Comparison of ENCODE assay signal across 2 cellular contexts in genomic region chr2:39119732-39120520, GRCh38.
TF ChIP-seq lines count a peak whose summit lies in the region.

No MANE protein-coding gene starts in this region.

TF ChIP-seq in HCT116, 20 proteins besides CTCF, POLR2A, EP300 and RAD21 (continued from another document):
- TF ChIP-seq, protein P1, sequence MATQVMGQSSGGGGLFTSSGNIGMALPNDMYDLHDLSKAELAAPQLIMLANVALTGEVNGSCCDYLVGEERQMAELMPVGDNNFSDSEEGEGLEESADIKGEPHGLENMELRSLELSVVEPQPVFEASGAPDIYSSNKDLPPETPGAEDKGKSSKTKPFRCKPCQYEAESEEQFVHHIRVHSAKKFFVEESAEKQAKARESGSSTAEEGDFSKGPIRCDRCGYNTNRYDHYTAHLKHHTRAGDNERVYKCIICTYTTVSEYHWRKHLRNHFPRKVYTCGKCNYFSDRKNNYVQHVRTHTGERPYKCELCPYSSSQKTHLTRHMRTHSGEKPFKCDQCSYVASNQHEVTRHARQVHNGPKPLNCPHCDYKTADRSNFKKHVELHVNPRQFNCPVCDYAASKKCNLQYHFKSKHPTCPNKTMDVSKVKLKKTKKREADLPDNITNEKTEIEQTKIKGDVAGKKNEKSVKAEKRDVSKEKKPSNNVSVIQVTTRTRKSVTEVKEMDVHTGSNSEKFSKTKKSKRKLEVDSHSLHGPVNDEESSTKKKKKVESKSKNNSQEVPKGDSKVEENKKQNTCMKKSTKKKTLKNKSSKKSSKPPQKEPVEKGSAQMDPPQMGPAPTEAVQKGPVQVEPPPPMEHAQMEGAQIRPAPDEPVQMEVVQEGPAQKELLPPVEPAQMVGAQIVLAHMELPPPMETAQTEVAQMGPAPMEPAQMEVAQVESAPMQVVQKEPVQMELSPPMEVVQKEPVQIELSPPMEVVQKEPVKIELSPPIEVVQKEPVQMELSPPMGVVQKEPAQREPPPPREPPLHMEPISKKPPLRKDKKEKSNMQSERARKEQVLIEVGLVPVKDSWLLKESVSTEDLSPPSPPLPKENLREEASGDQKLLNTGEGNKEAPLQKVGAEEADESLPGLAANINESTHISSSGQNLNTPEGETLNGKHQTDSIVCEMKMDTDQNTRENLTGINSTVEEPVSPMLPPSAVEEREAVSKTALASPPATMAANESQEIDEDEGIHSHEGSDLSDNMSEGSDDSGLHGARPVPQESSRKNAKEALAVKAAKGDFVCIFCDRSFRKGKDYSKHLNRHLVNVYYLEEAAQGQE (IDR thresholded peaks at IDR 0.05; ENCODE audit: low read depth), result no peak
- TF ChIP-seq ZBTB33 (IDR thresholded peaks at IDR 0.05; ENCODE audit: extremely low read depth, insufficient replicate concordance, low read length), result no peak
- TF ChIP-seq MAX (IDR thresholded peaks at IDR 0.05), result no peak
TF ChIP-seq in HCT116: peak in this region for 0.

TF ChIP-seq in WTC11, 78 proteins besides CTCF, POLR2A, EP300 and RAD21 (continued from another document):
- TF ChIP-seq PREB (CRISPR knock-in tag; IDR thresholded peaks at IDR 0.05; ENCODE audit: borderline replicate concordance) (no peak), ZNF263 (CRISPR knock-in tag; IDR thresholded peaks at IDR 0.05; ENCODE audit: low read depth) (no peak), STAT6 (CRISPR knock-in tag; conservative IDR thresholded peaks at IDR 0.05; ENCODE audit: low read depth) (no peak), NFATC4 (CRISPR knock-in tag; IDR thresholded peaks at IDR 0.05) (no peak), GABPB1 (CRISPR knock-in tag; IDR thresholded peaks at IDR 0.05) (no peak)
- TF ChIP-seq, protein P2, sequence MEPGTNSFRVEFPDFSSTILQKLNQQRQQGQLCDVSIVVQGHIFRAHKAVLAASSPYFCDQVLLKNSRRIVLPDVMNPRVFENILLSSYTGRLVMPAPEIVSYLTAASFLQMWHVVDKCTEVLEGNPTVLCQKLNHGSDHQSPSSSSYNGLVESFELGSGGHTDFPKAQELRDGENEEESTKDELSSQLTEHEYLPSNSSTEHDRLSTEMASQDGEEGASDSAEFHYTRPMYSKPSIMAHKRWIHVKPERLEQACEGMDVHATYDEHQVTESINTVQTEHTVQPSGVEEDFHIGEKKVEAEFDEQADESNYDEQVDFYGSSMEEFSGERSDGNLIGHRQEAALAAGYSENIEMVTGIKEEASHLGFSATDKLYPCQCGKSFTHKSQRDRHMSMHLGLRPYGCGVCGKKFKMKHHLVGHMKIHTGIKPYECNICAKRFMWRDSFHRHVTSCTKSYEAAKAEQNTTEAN (CRISPR knock-in tag; IDR thresholded peaks at IDR 0.05), result no peak
TF ChIP-seq in WTC11: peak in this region for 5.
